ENCODE assay signal across 8 cellular contexts in the genomic region with DNA sequence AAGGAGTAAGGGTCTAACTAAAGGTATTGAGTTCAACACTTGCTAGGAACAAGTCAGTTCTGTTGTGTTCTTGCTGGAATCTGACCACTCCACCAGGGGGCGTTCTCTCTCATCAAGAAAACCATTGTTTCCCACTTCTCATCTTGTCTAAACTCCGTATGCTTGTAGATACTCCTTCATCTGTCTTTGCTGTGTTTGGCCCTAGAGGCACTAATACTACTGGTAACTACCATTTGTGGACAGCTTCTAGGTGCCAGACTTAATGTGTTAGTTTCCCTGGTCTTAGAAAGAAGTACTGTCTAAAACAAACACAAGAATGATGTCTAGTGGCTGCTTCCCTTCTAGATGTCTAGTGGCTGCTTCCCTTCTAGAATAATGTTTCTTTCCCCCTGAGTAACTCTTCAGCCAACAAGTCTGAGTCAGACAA. TPM values are rescaled to one million over a fixed set of nuclear protein-coding genes. Genes with fewer than 3 reads are reported as not detected.
DNase-seq lines count a peak whose midpoint lies in the region; ATAC-seq and TF ChIP-seq lines count a peak whose summit lies in the region.

No MANE protein-coding gene starts in this region.

- peaks cover 0 to 6% of the 10 kb centered on the region in 2 experiments for H3K9me3 ChIP-seq in CD4-positive, CD25-positive, alpha-beta regulatory T cell (ENCODE audit: control insufficient read depth in 2 of 2, low read length in 2 of 2)

- no peak overlapping the region for H3K4me3 ChIP-seq in CD4-positive, CD25-positive, alpha-beta regulatory T cell (ENCODE audit: low read depth, low read length)
- no peak overlapping the region for H3K4me3 ChIP-seq in HFF-Myc (replicated peaks; ENCODE audit: low read depth, low read length)
- no peak overlapping the region for H3K4me3 ChIP-seq in lower leg skin (ENCODE audit: low read depth, poor library complexity, severe bottlenecking)

- H3K27me3 Mint-ChIP-seq in CD4-positive, CD25-positive, alpha-beta regulatory T cell: no peaks in the 10 kb centered on the region

- DNase-seq in CD4-positive, CD25-positive, alpha-beta regulatory T cell: peak; percentile 52 to 86 (median 70)
- DNase-seq in HFF-Myc (ENCODE audit: extremely low read depth, low read depth): peak; percentile 64
- peak; percentile 43 for DNase-seq in NCI-H526 treated with DMSO at 0.1 percent for 48 hours (lab: John Stamatoyannopoulos, UW)
- DNase-seq in activated CD4-positive, alpha-beta T cell treated with anti-CD3 and anti-CD28 coated beads, Interleukin-2, amount 50 U/mL, for 24 hours (ENCODE audit: low read depth in 1 of 2, low spot score in 1 of 2): peak; percentile 38 to 66
- DNase-seq in dermis blood vessel endothelial cell: peak; percentile 94
- peak; percentile 79 to 94 for DNase-seq in lower leg skin (ENCODE audit: low spot score in 2 of 2)
- DNase-seq in stimulated activated CD4-positive, alpha-beta T cell treated with anti-CD3 and anti-CD28 coated beads, TNF-alpha, amount 100 ng/mL, for 4 hours (ENCODE audit: low read depth in 3 of 3): peak; percentile 29 to 58 (median 32)

- H3K4me1 ChIP-seq in CD4-positive, CD25-positive, alpha-beta regulatory T cell (ENCODE audit: control insufficient read depth, insufficient read depth, low read length, poor library complexity, severe bottlenecking): no peaks in the 10 kb centered on the region

- peak overlapping the region in 1 of 4 donors; percentile 49 for H3K4me3 Mint-ChIP-seq in CD4-positive, CD25-positive, alpha-beta regulatory T cell

- H3K27me3 ChIP-seq in CD4-positive, CD25-positive, alpha-beta regulatory T cell (ENCODE audit: control insufficient read depth, insufficient read depth, low read length): no peaks in the 10 kb centered on the region

- TF ChIP-seq CTCF in HFF-Myc (IDR thresholded peaks at IDR 0.05; ENCODE audit: low read depth, low read length, missing control alignments) (peak; percentile 83), lower leg skin (IDR thresholded peaks at IDR 0.05) (peak in 1 of 3 donors; percentile 50)

- TF ChIP-seq POLR2A in lower leg skin (IDR thresholded peaks at IDR 0.05): no peak

- peak; percentile 52 to 63 for ATAC-seq in CD4-positive, CD25-positive, alpha-beta regulatory T cell (ENCODE audit: low read depth in 2 of 2)
- ATAC-seq in GM21447 (IDR thresholded peaks at IDR 0.05; ENCODE audit: unreplicated experiment): no peak

- H3K9me3 Mint-ChIP-seq in CD4-positive, CD25-positive, alpha-beta regulatory T cell: peaks cover 0 to 15% (median 4%) of the 10 kb centered on the region in 7 donors

- peaks cover 0 to 7% (median 2%) of the 10 kb centered on the region in 4 donors for H3K4me1 Mint-ChIP-seq in CD4-positive, CD25-positive, alpha-beta regulatory T cell

- H3K27ac Mint-ChIP-seq in CD4-positive, CD25-positive, alpha-beta regulatory T cell: no peak overlapping the region

- H3K36me3 ChIP-seq in CD4-positive, CD25-positive, alpha-beta regulatory T cell (ENCODE audit: control insufficient read depth, insufficient read depth, low read length): no peaks in the 10 kb centered on the region

- peaks cover 9% of the 10 kb centered on the region for H3K36me3 Mint-ChIP-seq in CD4-positive, CD25-positive, alpha-beta regulatory T cell

- 7 to 15% methylated on average over 2 of the region's 2 CpGs for WGBS in lower leg skin, 2 donors

- no peak overlapping the region for H3K27ac ChIP-seq in CD4-positive, CD25-positive, alpha-beta regulatory T cell (ENCODE audit: insufficient read depth, low read length, poor library complexity, severe bottlenecking)

- intact Hi-C loops in lower leg skin (cut with DNase I; ENCODE audit: low total_unique reads): loop anchor here (2.0 kb wide), 1 partner anchor 25 kb away; no protein-coding TSS in a partner anchor

RNA-seq across cellular contexts. Expression of a gene that starts 18.7 kb away (rescaled TPM):
- total RNA-seq in CD4-positive, CD25-positive, alpha-beta regulatory T cell: 4.6 TPM
- polyA plus RNA-seq in CD4-positive, CD25-positive, alpha-beta regulatory T cell: 1 to 10 TPM; 1.1 to 2.2 (median 1.6) TPM
- total RNA-seq in dermis blood vessel endothelial cell: 5.9 and 7.0 TPM in 2 replicates
- 1 to 10 TPM; 5.9 to 9.1 (median 7.6) TPM for total RNA-seq in lower leg skin

Comparison
In these comparisons a context has a peak if more than half of its experiments do, and no peak if none do; other contexts are left out.
1. DNase-seq: peak in every context shown above with its lines; median percentile 94 in dermis blood vessel endothelial cell; 86 in lower leg skin; 70 in CD4-positive, CD25-positive, alpha-beta regulatory T cell; 64 in HFF-Myc; 52 in activated CD4-positive, alpha-beta T cell treated with anti-CD3 and anti-CD28 coated beads, Interleukin-2, amount 50 U/mL, for 24 hours; 43 in NCI-H526 treated with DMSO at 0.1 percent for 48 hours; 32 in stimulated activated CD4-positive, alpha-beta T cell treated with anti-CD3 and anti-CD28 coated beads, TNF-alpha, amount 100 ng/mL, for 4 hours.